ENCODE assay signal across 8 cellular contexts in genomic region chr12:120669055-120669828, GRCh38. TPM values are rescaled to one million over a fixed set of nuclear protein-coding genes. Genes with fewer than 3 reads are reported as not detected.
DNase-seq lines count a peak whose midpoint lies in the region; ATAC-seq and TF ChIP-seq lines count a peak whose summit lies in the region.

No MANE protein-coding gene starts in this region.

- DNase-seq in D341Med (ENCODE audit: low spot score): peak; percentile 90
- DNase-seq in NCI-H446 treated with DMSO at 0.1 percent for 48 hours (lab: John Stamatoyannopoulos, UW): peak; percentile 1
- peak; percentile 48 to 80 for DNase-seq in foreskin fibroblast
- no peak for DNase-seq in thoracic aorta (ENCODE audit: low spot score)
- no peak for DNase-seq in DMS153 treated with DMSO at 0.1 percent for 48 hours (lab: John Stamatoyannopoulos, UW; ENCODE audit: unreplicated experiment)
- no peak for DNase-seq in T-cell

- CTCF ChIA-PET in T-cell (lab: Charles Lee): no interaction called here

- no peak overlapping the region for H3K4me3 Mint-ChIP-seq in T-cell

- H3K27me3 Mint-ChIP-seq in T-cell: peaks cover 0 to 5% of the 10 kb centered on the region in 2 donors

- ATAC-seq in GM21717 (IDR thresholded peaks at IDR 0.05; ENCODE audit: unreplicated experiment) (peak; percentile 48), thoracic aorta (ENCODE audit: insufficient number of reproducible peaks, low FRiP score, low read depth) (peak; percentile 60), T-cell (replicated peaks in 1 of 4) (no peak), GM18519 (IDR thresholded peaks at IDR 0.05; ENCODE audit: low FRiP score, unreplicated experiment) (no peak)

- peaks cover 3 to 10% of the 10 kb centered on the region in 2 donors for H3K4me1 ChIP-seq in thoracic aorta (ENCODE audit: control insufficient read depth in 1 of 2, low read depth in 2 of 2)

- no peak overlapping the region for H3K4me3 ChIP-seq in foreskin fibroblast (ENCODE audit: low read depth in 1 of 2, low read length in 2 of 2)
- H3K4me3 ChIP-seq in thoracic aorta: peak overlapping the region; percentile 57

- H3K27me3 ChIP-seq in thoracic aorta (replicated peaks; ENCODE audit: insufficient read depth): no peaks in the 10 kb centered on the region

- H3K36me3 ChIP-seq in thoracic aorta: no peaks in the 10 kb centered on the region

- no peak overlapping the region for H3K27ac Mint-ChIP-seq in T-cell

- peak overlapping the region in 1 of 2 donors; percentile 72 for H3K27ac ChIP-seq in thoracic aorta

- no peaks in the 10 kb centered on the region for H3K9me3 ChIP-seq in thoracic aorta

- H3K4me1 Mint-ChIP-seq in T-cell: peaks cover 0 to under 1% (median 0%) of the 10 kb centered on the region in 3 donors

- no peaks in the 10 kb centered on the region for H3K9me3 Mint-ChIP-seq in T-cell

- no peaks in the 10 kb centered on the region for H3K36me3 Mint-ChIP-seq in T-cell

- TF ChIP-seq CTCF in foreskin fibroblast (IDR thresholded peaks at IDR 0.05; ENCODE audit: low read depth, low read length): no peak
- TF ChIP-seq CTCF in thoracic aorta (IDR thresholded peaks at IDR 0.05): no peak

- POLR2A ChIA-PET in T-cell (lab: Charles Lee): no interaction called here

RNA-seq across cellular contexts. Expression of gene MLEC, which starts 17.7 kb away (rescaled TPM):
- total RNA-seq in thoracic aorta (10 to 100 TPM; 49.1 to 63.1 TPM), T-cell (10 to 100 TPM; 26.3 to 61.3 (median 55.3) TPM)

RNA-seq across cellular contexts. Expression of gene CABP1, which starts 28.8 kb away (rescaled TPM):
- total RNA-seq in thoracic aorta (1 to 10 TPM in 1 of 2 donors, not detected in 1; 1.4 TPM), T-cell (not detected)

RNA-seq across cellular contexts. Expression of gene UNC119B, which starts 41.0 kb away (rescaled TPM):
- total RNA-seq in thoracic aorta (10 to 100 TPM; 26.0 to 26.8 TPM), T-cell (10 to 100 TPM; 14.3 to 26.1 (median 22.6) TPM)

RNA-seq across cellular contexts. Expression of gene ACADS, which starts 56.4 kb away (rescaled TPM):
- total RNA-seq in thoracic aorta (10 to 100 TPM; 18.3 to 19.6 TPM), T-cell (10 to 100 TPM in 4 of 5 donors, 1 to 10 TPM in 1; 7.5 to 22.5 (median 20.4) TPM)

Comparison
In these comparisons a context has a peak if more than half of its experiments do, and no peak if none do; other contexts are left out.
1. DNase-seq: peak in D341Med (single experiment), NCI-H446 treated with DMSO at 0.1 percent for 48 hours (single experiment) and foreskin fibroblast (2 of 2); none in thoracic aorta (single experiment), DMS153 treated with DMSO at 0.1 percent for 48 hours (single experiment) and T-cell (0 of 34).
2. ATAC-seq: peak in GM21717 (single experiment) and thoracic aorta (single experiment); none in T-cell (0 of 4) and GM18519 (single experiment).